25 cellular contexts compared by ENCODE assay signal in genomic region chr6:5104667-5105066, GRCh38. TPM values are rescaled to one million over a fixed set of nuclear protein-coding genes. Genes with fewer than 3 reads are reported as not detected.
DNase-seq lines count a peak whose midpoint lies in the region; ATAC-seq, FAIRE-seq and TF ChIP-seq lines count a peak whose summit lies in the region.
"Had no signal": no experiment of that assay in that cellular context is flagged by ENCODE, and none has a peak within 500 bp of the region (broad histone marks: within the 10 kb centered on the region; RNA-seq: fewer than 3 reads in every experiment).

No MANE protein-coding gene starts in this region.

- FAIRE-seq in HepG2 (lab: Jason Lieb, UNC) = no peak
- FAIRE-seq in H1 (lab: Jason Lieb, UNC) = no peak
- FAIRE-seq: A204.1, G401.6, GM12892 had no signal

- H2AK5ac ChIP-seq in H1 (ENCODE audit: low read depth, low read length) (no peak overlapping the region), H9 (ENCODE audit: insufficient read length, low read length) (no peak overlapping the region)

- in situ Hi-C loops in HepG2 (cut with HindIII; ENCODE audit: extremely low pct_ligation_motif_present, low pct_unique_long_range_greater_than_20kb) = no loop called here

- CTCF ChIA-PET in HepG2 (lab: Yijun Ruan, JAX; ENCODE audit: low intra/inter-chr PET ratio, low total read pairs) = no interaction called here
- CTCF ChIA-PET in H1 (lab: Charles Lee; ENCODE audit: partially characterized antibody) = interaction anchor here (1.0 to 3.0 kb wide), 7 partner anchors 8 to 275 kb away, joined by 3 to 18 read pairs (median 3); no protein-coding TSS in a partner anchor
- CTCF ChIA-PET in activated naive CD4-positive, alpha-beta T cell treated with anti-CD3 and anti-CD28 coated beads, Interleukin-2, amount 10 ng/mL, durations not matched to agents 7 days and 5 days (lab: Charles Lee) = no interaction called here

- H4K8ac ChIP-seq in H1 (ENCODE audit: extremely low read depth, insufficient read depth, low read length) = no peak overlapping the region
- H4K8ac ChIP-seq in H9 (replicated peaks; ENCODE audit: insufficient read length, low read depth, low read length) = no peak overlapping the region

- no TSS peak for BruUV-seq in HepG2 (replicated peaks; lab: Mats Ljungman, UMichigan)

- H3K27ac Mint-ChIP-seq in H9 = no peak overlapping the region
- no peak overlapping the region for H3K27ac Mint-ChIP-seq in activated naive CD4-positive, alpha-beta T cell treated with anti-CD3 and anti-CD28 coated beads, Interleukin-2, amount 10 ng/mL, durations not matched to agents 7 days and 5 days
- H3K27ac Mint-ChIP-seq: CD4-positive, alpha-beta T cell; CD8-positive, alpha-beta memory T cell; HFFc6 had no signal

- H3K23me2 ChIP-seq in H1 (ENCODE audit: low read depth, low read length) (no peaks in the 10 kb centered on the region), H9 (ENCODE audit: insufficient read length, low read depth, low read length, poor library complexity, severe bottlenecking) (no peaks in the 10 kb centered on the region)

- peaks cover 2 to 11% (median 2%) of the 10 kb centered on the region in 3 experiments; a peak in 4 of 7 replicates for H3K36me3 Mint-ChIP-seq in H9 (ENCODE audit: insufficient read depth in 1 of 3, low read depth in 3 of 3)
- H3K36me3 Mint-ChIP-seq in activated naive CD4-positive, alpha-beta T cell treated with anti-CD3 and anti-CD28 coated beads, Interleukin-2, amount 10 ng/mL, durations not matched to agents 7 days and 5 days = no peaks in the 10 kb centered on the region
- H3K36me3 Mint-ChIP-seq: CD14-positive monocyte had no signal

- no peak overlapping the region for H2BK15ac ChIP-seq in H1 (ENCODE audit: low read length)
- H2BK15ac ChIP-seq in H9 (ENCODE audit: low read depth, low read length) = no peak overlapping the region

- H2BK20ac ChIP-seq in H1 (ENCODE audit: low read length) = no peak overlapping the region
- H2BK20ac ChIP-seq in H9 (ENCODE audit: low read depth, low read length, poor library complexity, severe bottlenecking) = no peak overlapping the region

- H3K18ac ChIP-seq in H1 (ENCODE audit: extremely low read depth, low read length) = no peak overlapping the region
- H3K18ac ChIP-seq in H9 (ENCODE audit: insufficient read length, low read depth, low read length) = no peak overlapping the region

- H3K27me3 ChIP-seq in HepG2 (ENCODE audit: control insufficient read depth in 1 of 2, insufficient read depth in 2 of 2, low read length in 2 of 2) (no peaks in the 10 kb centered on the region), right lobe of liver (no peaks in the 10 kb centered on the region), H1 (replicated peaks in 1 of 4; ENCODE audit: control insufficient read depth in 3 of 4, extremely low read depth in 1 of 4, insufficient read depth in 3 of 4, low read length in 3 of 4) (no peaks in the 10 kb centered on the region), H9 (ENCODE audit: insufficient read depth, low read length) (no peaks in the 10 kb centered on the region), testis (no peaks in the 10 kb centered on the region)
- H3K27me3 ChIP-seq: BE2C; BLaER1 treated with 17β-estradiol and CSF1 and Interleukin-3, amounts not matched to agents 10 nM and 100 nM had no signal

- TF ChIP-seq CTCF in HepG2 (CRISPR knock-in tag; IDR thresholded peaks at IDR 0.05) (no peak), right lobe of liver (IDR thresholded peaks at IDR 0.05) (no peak), H1 (IDR thresholded peaks at IDR 0.05; ENCODE audit: control extremely low read depth in 1 of 3, insufficient read depth in 1 of 3, low read depth in 1 of 3, low read length in 3 of 3) (no peak), H9 (conservative IDR thresholded peaks at IDR 0.05) (no peak), testis (IDR thresholded peaks at IDR 0.05) (no peak)

- H4K91ac ChIP-seq in H1 (replicated peaks; ENCODE audit: insufficient read length, low read length) = no peak overlapping the region
- H4K91ac ChIP-seq in H9 (ENCODE audit: insufficient read length, low read depth, low read length) = no peak overlapping the region

- no peak overlapping the region for H3K27ac ChIP-seq in HepG2 (ENCODE audit: extremely low read length, insufficient read depth, low read length)
- no peak overlapping the region for H3K27ac ChIP-seq in right lobe of liver
- no peak overlapping the region for H3K27ac ChIP-seq in H1 (ENCODE audit: low read depth, low read length)
- no peak overlapping the region for H3K27ac ChIP-seq in H9 (ENCODE audit: insufficient read length, low read depth, low read length)
- H3K27ac ChIP-seq in testis = no peak overlapping the region
- H3K27ac ChIP-seq: 22Rv1; BLaER1 treated with 17β-estradiol and CSF1 and Interleukin-3, amounts not matched to agents 10 nM and 100 nM; GM23248 had no signal

- H3K56ac ChIP-seq in H1 (replicated peaks; ENCODE audit: insufficient read length, low read depth, low read length) = no peak overlapping the region
- no peak overlapping the region for H3K56ac ChIP-seq in H9 (ENCODE audit: insufficient read length, low read depth, low read length)

- no peaks in the 10 kb centered on the region for H4K20me1 ChIP-seq in HepG2 (ENCODE audit: insufficient read depth, low read length)
- no peaks in the 10 kb centered on the region for H4K20me1 ChIP-seq in H1 (replicated peaks in 1 of 2; ENCODE audit: control insufficient read depth in 1 of 2, insufficient read depth in 2 of 2, low read length in 2 of 2)
- H4K20me1 ChIP-seq in H9 (ENCODE audit: control insufficient read depth, insufficient read depth, insufficient read length) = no peaks in the 10 kb centered on the region

- H3K9me3 Mint-ChIP-seq in H9 = no peaks in the 10 kb centered on the region; a peak in 1 of 5 replicates
- no peaks in the 10 kb centered on the region for H3K9me3 Mint-ChIP-seq in activated naive CD4-positive, alpha-beta T cell treated with anti-CD3 and anti-CD28 coated beads, Interleukin-2, amount 10 ng/mL, durations not matched to agents 7 days and 5 days
- H3K9me3 Mint-ChIP-seq: CD4-positive, alpha-beta T cell; CD8-positive, alpha-beta memory T cell; HFFc6 had no signal

- H3K79me2 ChIP-seq in HepG2 (ENCODE audit: insufficient read depth, low read length) = no peaks in the 10 kb centered on the region
- no peaks in the 10 kb centered on the region for H3K79me2 ChIP-seq in H1 (ENCODE audit: control insufficient read depth in 1 of 2, insufficient read depth in 2 of 2, low read length in 2 of 2)
- no peaks in the 10 kb centered on the region; the same call in 1 of the 2 replicates for H3K79me2 ChIP-seq in H9 (ENCODE audit: insufficient read depth, low read length)

- H3K14ac ChIP-seq in H1 (ENCODE audit: insufficient read length) = no peak overlapping the region
- no peak overlapping the region for H3K14ac ChIP-seq in H9 (ENCODE audit: insufficient read depth, low read length)

- H3K36me3 ChIP-seq in HepG2 (replicated peaks in 1 of 2; ENCODE audit: control insufficient read depth in 1 of 2, insufficient read depth in 2 of 2, low read length in 2 of 2) (peaks cover 2 to 8% of the 10 kb centered on the region in 2 experiments; a peak in 3 of 5 replicates), right lobe of liver (no peaks in the 10 kb centered on the region), H1 (ENCODE audit: control insufficient read depth in 2 of 4, insufficient read depth in 4 of 4, low read length in 3 of 4) (no peaks in the 10 kb centered on the region), testis (ENCODE audit: low read depth, missing control alignments) (no peaks in the 10 kb centered on the region)
- H3K36me3 ChIP-seq: BE2C, HAP-1 had no signal

- H3K4me3 Mint-ChIP-seq in H9 = no peak overlapping the region
- no peak overlapping the region for H3K4me3 Mint-ChIP-seq in activated naive CD4-positive, alpha-beta T cell treated with anti-CD3 and anti-CD28 coated beads, Interleukin-2, amount 10 ng/mL, durations not matched to agents 7 days and 5 days
- H3K4me3 Mint-ChIP-seq: CD14-positive monocyte; CD4-positive, alpha-beta T cell; CD8-positive, alpha-beta memory T cell; HFFc6 had no signal

- H2BK120ac ChIP-seq in H1 (replicated peaks; ENCODE audit: low read depth, low read length) (no peak overlapping the region), H9 (ENCODE audit: low read depth, low read length, poor library complexity, severe bottlenecking) (no peak overlapping the region)

- peaks cover 8% of the 10 kb centered on the region for H3K27me3 Mint-ChIP-seq in H9 (ENCODE audit: low read depth)
- no peaks in the 10 kb centered on the region for H3K27me3 Mint-ChIP-seq in activated naive CD4-positive, alpha-beta T cell treated with anti-CD3 and anti-CD28 coated beads, Interleukin-2, amount 10 ng/mL, durations not matched to agents 7 days and 5 days
- H3K27me3 Mint-ChIP-seq: CD4-positive, alpha-beta T cell; CD8-positive, alpha-beta memory T cell had no signal

- H3K23ac ChIP-seq in H1 (ENCODE audit: insufficient read length) (no peak overlapping the region), H9 (ENCODE audit: insufficient read length, low read depth, low read length) (no peak overlapping the region)

- H3K4me1 Mint-ChIP-seq in H9 = peaks cover 8 to 10% of the 10 kb centered on the region in 2 experiments
- no peaks in the 10 kb centered on the region for H3K4me1 Mint-ChIP-seq in activated naive CD4-positive, alpha-beta T cell treated with anti-CD3 and anti-CD28 coated beads, Interleukin-2, amount 10 ng/mL, durations not matched to agents 7 days and 5 days
- H3K4me1 Mint-ChIP-seq: CD8-positive, alpha-beta memory T cell had no signal

- H3T11ph ChIP-seq in H9 (ENCODE audit: low read length) = no peak overlapping the region

- H3K4me3 ChIP-seq in HepG2 (replicated peaks in 1 of 3; ENCODE audit: insufficient read depth in 1 of 3, low read depth in 2 of 3, low read length in 3 of 3) = no peak overlapping the region
- no peak overlapping the region for H3K4me3 ChIP-seq in right lobe of liver
- no peak overlapping the region for H3K4me3 ChIP-seq in H1 (ENCODE audit: extremely low read depth in 1 of 4, insufficient read depth in 2 of 4, low read depth in 3 of 4, low read length in 4 of 4)
- H3K4me3 ChIP-seq in testis = no peak overlapping the region
- H3K4me3 ChIP-seq: BLaER1 treated with 17β-estradiol and CSF1 and Interleukin-3, amounts not matched to agents 10 nM and 100 nM; GM23248; HAP-1 had no signal

- intact Hi-C loops in HepG2 (cut with micrococcal nuclease; ENCODE audit: unreplicated experiment) = no loop called here
- intact Hi-C loops in right lobe of liver (cut with DNase I) = no loop called here
- intact Hi-C loops in sciatic nerve (cut with DNase I) = no loop called here
- intact Hi-C loops in testis (cut with DNase I; ENCODE audit: low total_unique reads) = no loop called here

- WGBS in HepG2 (ENCODE audit: low lambda C conversion rate) = 91% methylated on average over 6 of the region's 6 CpGs
- WGBS in right lobe of liver (ENCODE audit: insufficient coverage, low coverage, low lambda C conversion rate, missing lambda C conversion rate) = 85% methylated on average over 6 of the region's 6 CpGs
- 98% methylated on average over 6 of the region's 6 CpGs; no CpG with 5 or more reads in 1 of the 2 experiments for WGBS in H1 (ENCODE audit: extremely low coverage in 1 of 2, insufficient coverage in 1 of 2, insufficient read length in 1 of 2, insufficient replicate concordance in 2 of 2, low coverage in 1 of 2, low lambda C conversion rate in 2 of 2, missing lambda C conversion rate in 1 of 2), 2 experiments
- WGBS in H9 (ENCODE audit: extremely low coverage, insufficient read length, low lambda C conversion rate) = no CpG with 5 or more reads among the region's 6 CpGs
- 94 to 95% methylated on average over 6 of the region's 6 CpGs for WGBS in testis, 2 donors

- H2BK12ac ChIP-seq in H1 (ENCODE audit: low read depth, low read length) (no peak overlapping the region), H9 (ENCODE audit: insufficient read length, low read depth, low read length) (no peak overlapping the region)

- H3K4me1 ChIP-seq in HepG2 (ENCODE audit: insufficient read depth, low read length) = no peaks in the 10 kb centered on the region
- H3K4me1 ChIP-seq in right lobe of liver = no peaks in the 10 kb centered on the region
- H3K4me1 ChIP-seq in H1 (replicated peaks in 1 of 4; ENCODE audit: control insufficient read depth in 3 of 4, insufficient read depth in 4 of 4, low read length in 3 of 4) = no peaks in the 10 kb centered on the region; a peak in 1 of 7 replicates
- no peaks in the 10 kb centered on the region; the same call in 1 of the 2 replicates for H3K4me1 ChIP-seq in H9 (ENCODE audit: insufficient read depth, low read length)
- no peaks in the 10 kb centered on the region for H3K4me1 ChIP-seq in testis
- H3K4me1 ChIP-seq: BE2C, HAP-1 had no signal

- H3K4ac ChIP-seq in H1 (replicated peaks; ENCODE audit: insufficient read length, low read depth, low read length) (no peak overlapping the region), H9 (ENCODE audit: low read depth, low read length) (no peak overlapping the region)

- TF ChIP-seq EP300 in HepG2 (IDR thresholded peaks at IDR 0.05; ENCODE audit: low read depth in 2 of 2, low read length in 2 of 2) = no peak
- TF ChIP-seq EP300 in HepG2 (CRISPR knock-in tag; IDR thresholded peaks at IDR 0.05; ENCODE audit: borderline replicate concordance) = no peak
- TF ChIP-seq EP300 in H1 (IDR thresholded peaks at IDR 0.05; ENCODE audit: borderline replicate concordance in 1 of 2, low read depth in 2 of 2, low read length in 2 of 2) = no peak

- no peak for TF ChIP-seq RAD21 in HepG2 (CRISPR knock-in tag; IDR thresholded peaks at IDR 0.05)
- TF ChIP-seq RAD21 in H1 (IDR thresholded peaks at IDR 0.05 in 1 of 2, conservative IDR thresholded peaks at IDR 0.05 in 1 of 2; ENCODE audit: low read depth in 2 of 2, low read length in 2 of 2) = no peak

- H3K9ac ChIP-seq in HepG2 (ENCODE audit: insufficient read depth, low read depth, low read length) = no peak overlapping the region
- H3K9ac ChIP-seq in H1 (replicated peaks in 1 of 4; ENCODE audit: extremely low read depth in 1 of 4, low read depth in 3 of 4, low read length in 3 of 4) = no peak overlapping the region
- H3K9ac ChIP-seq in H9 (ENCODE audit: extremely low read depth, insufficient read length, low read length) = no peak overlapping the region
- H3K9ac ChIP-seq: BLaER1 treated with 17β-estradiol and CSF1 and Interleukin-3, amounts not matched to agents 10 nM and 100 nM; GM23248 had no signal

- H3K4me2 ChIP-seq in HepG2 (ENCODE audit: low read depth, low read length) (no peak overlapping the region), H1 (ENCODE audit: insufficient read depth in 1 of 2, low read depth in 2 of 2, low read length in 2 of 2) (no peak overlapping the region), H9 (ENCODE audit: insufficient read depth, insufficient read length, low read length) (no peak overlapping the region)

- no peak for DNase-seq in HepG2 (ENCODE audit: low spot score)
- no peak for DNase-seq in right lobe of liver
- no peak for DNase-seq in H1 (ENCODE audit: low read depth in 1 of 2, low spot score in 2 of 2)
- peak; percentile 6 for DNase-seq in sciatic nerve (ENCODE audit: low spot score)
- no peak for DNase-seq in epidermal melanocyte (ENCODE audit: insufficient read length, low spot score)
- no peak for DNase-seq in H9
- no peak for DNase-seq in activated naive CD4-positive, alpha-beta T cell treated with anti-CD3 and anti-CD28 coated beads, Interleukin-2, amount 10 ng/mL, durations not matched to agents 7 days and 5 days
- no peak for DNase-seq in testis
- DNase-seq: ACHN; AML-193; BE2C; CD4-positive, alpha-beta T cell; CD8-positive, alpha-beta memory T cell; DMS53; DMS79 treated with DMSO at 0.1 percent for 48 hours; GM23248; HFFc6 had no signal

- H2AFZ ChIP-seq in HepG2 (ENCODE audit: low read length) = no peak overlapping the region
- no peak overlapping the region for H2AFZ ChIP-seq in H1 (ENCODE audit: low read length)
- H2AFZ ChIP-seq in H9 (ENCODE audit: low read length) = no peak overlapping the region
- H2AFZ ChIP-seq: GM23248 had no signal

- H2BK5ac ChIP-seq in H1 (ENCODE audit: low read depth, low read length) (no peak overlapping the region), H9 (ENCODE audit: insufficient read length, low read length) (no peak overlapping the region)

- POLR2A ChIA-PET in HepG2 (lab: Yijun Ruan, JAX) (interaction anchor here (1.1 kb wide), 2 partner anchors 9 to 11 kb away, joined by 3 read pairs; no protein-coding TSS in a partner anchor), H1 (lab: Charles Lee; ENCODE audit: partially characterized antibody) (interaction anchor here (0.6 kb wide), 1 partner anchor 388 kb away, joined by 3 read pairs; no protein-coding TSS in a partner anchor)

- H4K5ac ChIP-seq in H1 (ENCODE audit: insufficient read length, low read depth, low read length) (no peak overlapping the region), H9 (ENCODE audit: insufficient read length, low read depth, low read length) (no peak overlapping the region)

- ATAC-seq in HepG2 = no peak
- no peak for ATAC-seq in right lobe of liver
- ATAC-seq in sciatic nerve = no peak

- no peaks in the 10 kb centered on the region for H3K79me1 ChIP-seq in H1 (ENCODE audit: low read depth, low read length)
- H3K79me1 ChIP-seq in H9 (ENCODE audit: insufficient read depth, low read depth, low read length, poor library complexity, severe bottlenecking) = no peaks in the 10 kb centered on the region

- TF ChIP-seq POLR2A in HepG2 (IDR thresholded peaks at IDR 0.05; ENCODE audit: insufficient read depth in 1 of 2, low read depth in 2 of 2, low read length in 2 of 2) = no peak
- no peak for TF ChIP-seq POLR2A in right lobe of liver (IDR thresholded peaks at IDR 0.05)
- TF ChIP-seq POLR2A in H1 (IDR thresholded peaks at IDR 0.05; ENCODE audit: control extremely low read depth in 1 of 2, low read depth in 2 of 2, low read length in 2 of 2) = no peak
- TF ChIP-seq POLR2A in testis (IDR thresholded peaks at IDR 0.05) = no peak

- H3K9me3 ChIP-seq in HepG2 (ENCODE audit: low read length) (no peaks in the 10 kb centered on the region), right lobe of liver (no peaks in the 10 kb centered on the region), H1 (ENCODE audit: insufficient read depth in 2 of 2, low read depth in 1 of 2, low read length in 1 of 2) (no peaks in the 10 kb centered on the region), H9 (ENCODE audit: control insufficient read depth, low read depth, low read length) (no peaks in the 10 kb centered on the region), testis (no peaks in the 10 kb centered on the region)
- H3K9me3 ChIP-seq: BE2C, HAP-1 had no signal

RNA-seq across cellular contexts. Expression of gene PPP1R3G, which starts 19.5 kb away (rescaled TPM):
- total RNA-seq in HepG2 (2016; rRNA removed; fragmentation: Illumina TruSeq; extraction: Trizol) (0.56 and 1.2 TPM in 2 replicates), right lobe of liver (under 1 TPM; 0.35 to 0.98 (median 0.52) TPM), sciatic nerve (1.7 TPM), H9 (2021) (not detected in 2 replicates), testis (1 to 10 TPM in 1 of 2 donors, under 1 TPM in 1; 0.93 to 1.3 TPM)
- 0.18 and 0.20 TPM in 2 replicates for total RNA-seq in HepG2 (2016; cell fraction: cytosol; rRNA removed; fragmentation: Illumina TruSeq; extraction: Trizol; ENCODE audit: low read depth)
- total RNA-seq in HepG2 (2016; cell fraction: insoluble cytoplasmic fraction; rRNA removed; fragmentation: Illumina TruSeq; extraction: Trizol) = 0.61 and 1.0 TPM in 2 replicates
- 0.52 and 0.74 TPM in 2 replicates for total RNA-seq in HepG2 (2016; cell fraction: membrane; rRNA removed; fragmentation: Illumina TruSeq; extraction: Trizol)
- 0.88 and 1.0 TPM in 2 replicates for total RNA-seq in HepG2 (2016; cell fraction: nucleus; rRNA removed; fragmentation: Illumina TruSeq; extraction: Trizol)
- polyA plus RNA-seq in HepG2 (2011; rRNA removed) (1.3 and 1.8 TPM in 2 replicates), H1 (2011; rRNA removed) (0.03 and 0.06 TPM in 2 replicates), testis (ENCODE audit: insufficient read depth, low read depth, low replicate concordance) (0.55 TPM)
- polyA plus RNA-seq in HepG2 (2011; cell fraction: cytosol; rRNA removed) = 1.5 and 1.9 TPM in 2 replicates
- 3.4 and 3.6 TPM in 2 replicates for polyA plus RNA-seq in HepG2 (2011; cell fraction: nucleus; rRNA removed)
- 2.0 and 2.2 TPM in 2 replicates for polyA plus RNA-seq in HepG2 (2012)
- 0.11 TPM in 2 replicates for polyA plus RNA-seq in HepG2 (2016; cell fraction: cytosol; fragmentation: Illumina TruSeq; extraction: Trizol; ENCODE audit: low read depth)
- polyA plus RNA-seq in HepG2 (2016; cell fraction: insoluble cytoplasmic fraction; fragmentation: Illumina TruSeq; extraction: Trizol; ENCODE audit: low read depth) = 0.44 and 0.60 TPM in 2 replicates
- polyA plus RNA-seq in HepG2 (2016; cell fraction: membrane; fragmentation: Illumina TruSeq; extraction: Trizol; ENCODE audit: low read depth) = 0.29 and 0.52 TPM in 2 replicates
- 0.61 and 0.77 TPM in 2 replicates for polyA plus RNA-seq in HepG2 (2016; cell fraction: nucleus; fragmentation: Illumina TruSeq; extraction: Trizol; ENCODE audit: insufficient read depth, low read depth)
- 0.14 and 3.0 TPM in 2 replicates for polyA minus RNA-seq in HepG2 (2011; rRNA and poly(A)+ RNA removed; ENCODE audit: low replicate concordance)
- 2.1 and 2.3 TPM in 2 replicates for polyA minus RNA-seq in HepG2 (2011; cell fraction: cytosol; rRNA and poly(A)+ RNA removed)
- 4.5 and 4.8 TPM in 2 replicates for polyA minus RNA-seq in HepG2 (2011; cell fraction: nucleus; rRNA and poly(A)+ RNA removed)
- 0.09 TPM in 1 of 2 replicates, not detected in the other for total RNA-seq in H1 (2021; fragmentation: NEBNext Ultra II Directional; extraction: Animal tissue kit (Norgen Biotek cat#: 25700))
- 0.06 TPM for polyA plus RNA-seq in H1 (2011; cell fraction: cytosol; rRNA removed)
- 0.06 TPM for polyA plus RNA-seq in H1 (2011; cell fraction: nucleus; rRNA removed)
- polyA plus RNA-seq in H1 (2012, experiment 1 of 2) = 0.09 to 0.19 TPM (median 0.12 TPM) in 4 replicates
- 0.04 TPM for polyA plus RNA-seq in H1 (2012, experiment 2 of 2)
- polyA plus RNA-seq in H1 (2013, experiment 1 of 2) = 0.04 TPM
- polyA plus RNA-seq in H1 (2013, experiment 2 of 2) = 0.06 TPM
- polyA minus RNA-seq in H1 (2011; rRNA and poly(A)+ RNA removed) = 0.07 TPM in 1 of 2 replicates, not detected in the other
- not detected for polyA minus RNA-seq in H1 (2011; cell fraction: cytosol; rRNA and poly(A)+ RNA removed)
- polyA minus RNA-seq in H1 (2011; cell fraction: nucleus; rRNA and poly(A)+ RNA removed) = not detected
- total RNA-seq: CD4-positive, alpha-beta T cell; CD8-positive, alpha-beta memory T cell; H4 had no signal
- polyA plus RNA-seq: CD8-positive, alpha-beta memory T cell had no signal

Comparison
In these comparisons a context has a peak if more than half of its experiments do, and no peak if none do; other contexts are left out.
1. Of the 41 proteins assayed by ChIP-seq in both HepG2 and H1: peak only in HepG2: none; only in H1: none; in both: MAFK; in neither: 40.